8 cellular contexts compared by ENCODE assay signal in the genomic region with DNA sequence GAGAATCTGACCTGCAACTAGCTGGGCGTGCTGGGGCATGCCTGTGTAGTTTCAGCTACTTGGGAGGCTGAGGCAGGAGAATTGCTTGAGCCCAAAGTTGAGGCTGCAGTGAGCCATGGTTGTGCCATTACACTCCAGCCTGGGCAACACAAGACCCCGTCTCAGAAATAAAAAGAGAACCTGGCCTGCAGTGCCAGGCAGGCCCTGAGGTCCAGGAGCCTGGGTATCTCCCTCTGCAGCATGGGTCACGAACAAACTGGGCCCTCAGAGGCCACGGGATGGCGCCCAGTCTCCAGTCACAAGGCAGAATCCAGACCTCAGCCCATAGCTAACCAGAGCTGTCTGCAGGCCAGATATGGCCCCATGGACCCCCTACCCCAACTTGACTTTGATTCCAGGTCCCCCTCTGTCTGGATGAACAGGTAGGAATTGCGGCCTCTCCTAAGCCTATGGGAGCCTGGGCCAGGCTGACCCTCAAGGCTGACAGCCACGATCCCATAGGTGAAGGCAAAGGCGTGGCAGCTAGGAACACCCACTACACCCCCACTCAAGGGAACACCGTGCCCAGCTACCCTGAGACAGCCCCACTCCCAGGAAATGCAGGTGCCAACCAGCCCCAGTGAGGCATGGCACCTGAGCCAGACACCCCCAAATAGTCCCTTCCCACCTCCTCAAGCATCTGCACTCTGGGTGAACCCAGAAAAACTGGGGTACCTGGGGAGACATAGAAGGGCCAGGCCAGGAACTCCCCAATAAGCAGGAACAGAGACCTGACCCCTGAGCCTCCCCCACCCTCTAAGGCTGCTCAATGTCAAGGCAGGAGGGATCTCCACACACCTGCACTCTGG.
DNase-seq lines count a peak whose midpoint lies in the region; ATAC-seq lines count a peak whose summit lies in the region.

No MANE protein-coding gene starts in this region.

- ATAC-seq in GM19328 (IDR thresholded peaks at IDR 0.05; ENCODE audit: unreplicated experiment): no peak
- no peak for ATAC-seq in HG03469 (IDR thresholded peaks at IDR 0.05; ENCODE audit: unreplicated experiment)

- DNase-seq in DMS79 treated with DMSO at 0.1 percent for 48 hours (lab: John Stamatoyannopoulos, UW): peak; percentile 10
- peak; percentile 66 for DNase-seq in LoVo (ENCODE audit: low spot score)
- DNase-seq in activated T-cell treated with anti-CD3 and anti-CD28 coated beads for 48 hours (ENCODE audit: low read depth): peak; percentile 39
- DNase-seq in foreskin melanocyte: peak; percentile 54
- peak; percentile 32 for DNase-seq in pons (ENCODE audit: low spot score)
- DNase-seq in NCI-H524 treated with DMSO at 0.1 percent for 48 hours (lab: John Stamatoyannopoulos, UW): no peak
